ENCODE assay signal across 1 cellular context in the genomic region with DNA sequence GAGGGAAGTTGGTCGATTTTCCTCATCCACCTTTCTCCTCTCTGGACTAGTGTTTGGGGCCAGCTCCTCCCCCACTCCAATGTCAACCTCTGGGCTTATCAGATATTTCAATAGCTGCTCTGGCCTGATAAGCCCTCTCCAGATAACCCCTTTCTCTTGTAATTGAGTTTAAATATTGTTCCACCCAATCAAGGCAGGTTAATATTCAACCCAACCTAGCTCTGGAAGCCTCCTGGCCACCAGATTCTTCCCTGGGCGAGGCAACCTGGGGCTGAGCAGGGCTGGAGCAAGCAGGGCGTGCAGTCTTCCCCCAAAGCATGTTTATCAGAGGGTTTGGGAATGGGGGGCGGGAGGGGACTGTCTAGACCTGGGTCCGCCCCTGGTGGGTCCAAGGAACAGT.
TF ChIP-seq lines count a peak whose summit lies in the region.

No MANE protein-coding gene starts in this region.

TF ChIP-seq in HepG2, 621 proteins besides CTCF, POLR2A, EP300 and RAD21 (continued from another document):
- TF ChIP-seq, protein P1, sequence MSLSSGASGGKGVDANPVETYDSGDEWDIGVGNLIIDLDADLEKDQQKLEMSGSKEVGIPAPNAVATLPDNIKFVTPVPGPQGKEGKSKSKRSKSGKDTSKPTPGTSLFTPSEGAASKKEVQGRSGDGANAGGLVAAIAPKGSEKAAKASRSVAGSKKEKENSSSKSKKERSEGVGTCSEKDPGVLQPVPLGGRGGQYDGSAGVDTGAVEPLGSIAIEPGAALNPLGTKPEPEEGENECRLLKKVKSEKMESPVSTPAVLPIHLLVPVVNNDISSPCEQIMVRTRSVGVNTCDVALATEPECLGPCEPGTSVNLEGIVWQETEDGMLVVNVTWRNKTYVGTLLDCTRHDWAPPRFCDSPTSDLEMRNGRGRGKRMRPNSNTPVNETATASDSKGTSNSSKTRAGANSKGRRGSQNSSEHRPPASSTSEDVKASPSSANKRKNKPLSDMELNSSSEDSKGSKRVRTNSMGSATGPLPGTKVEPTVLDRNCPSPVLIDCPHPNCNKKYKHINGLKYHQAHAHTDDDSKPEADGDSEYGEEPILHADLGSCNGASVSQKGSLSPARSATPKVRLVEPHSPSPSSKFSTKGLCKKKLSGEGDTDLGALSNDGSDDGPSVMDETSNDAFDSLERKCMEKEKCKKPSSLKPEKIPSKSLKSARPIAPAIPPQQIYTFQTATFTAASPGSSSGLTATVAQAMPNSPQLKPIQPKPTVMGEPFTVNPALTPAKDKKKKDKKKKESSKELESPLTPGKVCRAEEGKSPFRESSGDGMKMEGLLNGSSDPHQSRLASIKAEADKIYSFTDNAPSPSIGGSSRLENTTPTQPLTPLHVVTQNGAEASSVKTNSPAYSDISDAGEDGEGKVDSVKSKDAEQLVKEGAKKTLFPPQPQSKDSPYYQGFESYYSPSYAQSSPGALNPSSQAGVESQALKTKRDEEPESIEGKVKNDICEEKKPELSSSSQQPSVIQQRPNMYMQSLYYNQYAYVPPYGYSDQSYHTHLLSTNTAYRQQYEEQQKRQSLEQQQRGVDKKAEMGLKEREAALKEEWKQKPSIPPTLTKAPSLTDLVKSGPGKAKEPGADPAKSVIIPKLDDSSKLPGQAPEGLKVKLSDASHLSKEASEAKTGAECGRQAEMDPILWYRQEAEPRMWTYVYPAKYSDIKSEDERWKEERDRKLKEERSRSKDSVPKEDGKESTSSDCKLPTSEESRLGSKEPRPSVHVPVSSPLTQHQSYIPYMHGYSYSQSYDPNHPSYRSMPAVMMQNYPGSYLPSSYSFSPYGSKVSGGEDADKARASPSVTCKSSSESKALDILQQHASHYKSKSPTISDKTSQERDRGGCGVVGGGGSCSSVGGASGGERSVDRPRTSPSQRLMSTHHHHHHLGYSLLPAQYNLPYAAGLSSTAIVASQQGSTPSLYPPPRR (CRISPR knock-in tag; IDR thresholded peaks at IDR 0.05; ENCODE audit: borderline replicate concordance) = peak; percentile 67
- TF ChIP-seq TP53 (CRISPR knock-in tag; conservative IDR thresholded peaks at IDR 0.05) = no peak
